Comparison of ENCODE assay signal across 8 cellular contexts in the genomic region with DNA sequence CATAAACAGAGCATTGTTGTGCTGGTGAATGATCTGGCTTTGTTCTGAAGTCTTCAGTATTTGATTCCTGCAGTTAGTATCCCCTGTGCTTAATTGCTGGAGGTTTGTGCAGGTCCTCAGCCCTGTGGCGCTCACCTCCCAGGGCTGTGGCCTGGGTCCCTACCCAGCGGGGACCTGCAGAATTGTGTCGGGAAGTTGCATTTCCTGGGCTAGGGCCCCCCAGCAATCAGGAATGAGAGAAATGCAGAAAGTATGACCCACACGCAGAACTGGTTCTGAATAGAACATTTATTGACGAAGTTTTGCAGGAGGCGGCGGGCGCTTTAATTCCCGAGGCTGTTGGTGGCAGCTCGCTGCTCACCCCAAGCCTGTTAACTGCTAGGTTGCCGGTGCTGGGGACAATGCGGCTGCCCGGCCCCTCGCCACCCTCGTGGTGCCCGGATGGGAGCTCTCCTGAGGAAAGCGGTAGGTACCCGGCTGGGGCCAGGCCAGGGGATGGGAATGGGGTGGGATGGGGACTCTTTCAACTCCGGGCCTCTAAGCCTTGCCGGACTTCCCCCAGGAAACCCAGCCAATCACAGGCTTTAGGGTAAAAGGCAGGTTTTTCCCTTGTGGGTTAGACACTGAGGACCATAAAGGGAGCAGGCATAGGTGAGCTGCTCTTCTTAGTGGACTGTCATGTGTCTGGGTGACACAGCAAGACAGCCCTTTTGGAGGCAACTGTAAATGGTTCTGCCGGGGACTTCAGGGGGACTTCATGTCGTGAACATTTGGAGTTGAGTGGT.
A peak's percentile ranks its signal among the peaks of the same experiment; 100 is the strongest.
DNase-seq lines count a peak whose midpoint lies in the region; ATAC-seq and TF ChIP-seq lines count a peak whose summit lies in the region.

No MANE protein-coding gene starts in this region.

- no peak overlapping the region for H3K4me3 ChIP-seq in NB4 (ENCODE audit: low read depth, low read length)

- no peak for TF ChIP-seq CTCF in NB4 (IDR thresholded peaks at IDR 0.05; ENCODE audit: low read depth, low read length)

- ATAC-seq in stimulated activated effector memory CD8-positive, alpha-beta T cell treated with anti-CD3 and anti-CD28 coated beads, Interleukin-12 subunit alpha, Interleukin-12 subunit beta, amount 100 ng/mL, for 72 hours, result no peak

- H3K27ac Mint-ChIP-seq in dendritic cell treated with granulocyte-macrophage colony-stimulating factor and Interleukin-4, amounts not matched to agents 40 ng/mL and 50 ng/mL, for 4 days, result peak overlapping the region; percentile 68
- peak overlapping the region; percentile 89 for H3K27ac Mint-ChIP-seq in stimulated activated effector memory CD8-positive, alpha-beta T cell treated with anti-CD3 and anti-CD28 coated beads, Interleukin-12 subunit alpha, Interleukin-12 subunit beta, amount 100 ng/mL, for 72 hours

- peaks cover 78% of the 10 kb centered on the region for H3K4me1 Mint-ChIP-seq in dendritic cell treated with granulocyte-macrophage colony-stimulating factor and Interleukin-4, amounts not matched to agents 40 ng/mL and 50 ng/mL, for 4 days (ENCODE audit: low read depth)
- H3K4me1 Mint-ChIP-seq in stimulated activated effector memory CD8-positive, alpha-beta T cell treated with anti-CD3 and anti-CD28 coated beads, Interleukin-12 subunit alpha, Interleukin-12 subunit beta, amount 100 ng/mL, for 72 hours, result peaks cover 85% of the 10 kb centered on the region

- H3K9me3 Mint-ChIP-seq in dendritic cell treated with granulocyte-macrophage colony-stimulating factor and Interleukin-4, amounts not matched to agents 40 ng/mL and 50 ng/mL, for 4 days, result no peaks in the 10 kb centered on the region
- peaks cover 12% of the 10 kb centered on the region for H3K9me3 Mint-ChIP-seq in stimulated activated effector memory CD8-positive, alpha-beta T cell treated with anti-CD3 and anti-CD28 coated beads, Interleukin-12 subunit alpha, Interleukin-12 subunit beta, amount 100 ng/mL, for 72 hours

- H3K36me3 Mint-ChIP-seq in dendritic cell treated with granulocyte-macrophage colony-stimulating factor and Interleukin-4, amounts not matched to agents 40 ng/mL and 50 ng/mL, for 4 days (ENCODE audit: low read depth), result peaks cover 6% of the 10 kb centered on the region
- no peaks in the 10 kb centered on the region for H3K36me3 Mint-ChIP-seq in stimulated activated effector memory CD8-positive, alpha-beta T cell treated with anti-CD3 and anti-CD28 coated beads, Interleukin-12 subunit alpha, Interleukin-12 subunit beta, amount 100 ng/mL, for 72 hours

- H3K4me3 Mint-ChIP-seq in dendritic cell treated with granulocyte-macrophage colony-stimulating factor and Interleukin-4, amounts not matched to agents 40 ng/mL and 50 ng/mL, for 4 days, result no peak overlapping the region
- no peak overlapping the region for H3K4me3 Mint-ChIP-seq in stimulated activated effector memory CD8-positive, alpha-beta T cell treated with anti-CD3 and anti-CD28 coated beads, Interleukin-12 subunit alpha, Interleukin-12 subunit beta, amount 100 ng/mL, for 72 hours

- H3K27me3 Mint-ChIP-seq in dendritic cell treated with granulocyte-macrophage colony-stimulating factor and Interleukin-4, amounts not matched to agents 40 ng/mL and 50 ng/mL, for 4 days, result no peaks in the 10 kb centered on the region

- intact Hi-C loops in dendritic cell treated with granulocyte-macrophage colony-stimulating factor and Interleukin-4, amounts not matched to agents 40 ng/mL and 50 ng/mL, for 4 days (cut with micrococcal nuclease), result no loop called here

- peak; percentile 28 for DNase-seq in NB4 (ENCODE audit: low read depth)
- DNase-seq in left kidney (ENCODE audit: low read depth, low spot score), result peak; percentile 64
- DNase-seq in stimulated activated effector memory CD8-positive, alpha-beta T cell treated with anti-CD3 and anti-CD28 coated beads, Interleukin-12 subunit alpha, Interleukin-12 subunit beta, amount 100 ng/mL, for 72 hours (ENCODE audit: low spot score in 2 of 2), result no peak
- DNase-seq in DMS 273 (lab: John Stamatoyannopoulos, UW; ENCODE audit: unreplicated experiment), result no peak
- no peak for DNase-seq in OCI-M2 (lab: John Stamatoyannopoulos, UW; ENCODE audit: unreplicated experiment)
- no peak for DNase-seq in OCI-M1 (lab: John Stamatoyannopoulos, UW)
- no peak for DNase-seq in activated CD4-positive, alpha-beta T cell treated with anti-CD3 and anti-CD28 coated beads for 1 hour

- TF ChIP-seq POLR2A in NB4 (IDR thresholded peaks at IDR 0.05; ENCODE audit: extremely low read depth, insufficient read length), result no peak

Comparison
In these comparisons a context has a peak if more than half of its experiments do, and no peak if none do; other contexts are left out.
1. DNase-seq: peak in NB4 (single experiment) and left kidney (single experiment); none in stimulated activated effector memory CD8-positive, alpha-beta T cell treated with anti-CD3 and anti-CD28 coated beads, Interleukin-12 subunit alpha, Interleukin-12 subunit beta, amount 100 ng/mL, for 72 hours (0 of 2), DMS 273 (single experiment), OCI-M2 (single experiment), OCI-M1 (single experiment) and activated CD4-positive, alpha-beta T cell treated with anti-CD3 and anti-CD28 coated beads for 1 hour (single experiment).